Comparison of ENCODE assay signal across 1 cellular context in genomic region chr16:70710422-70711210, GRCh38.
A peak's percentile ranks its signal among the peaks of the same experiment; 100 is the strongest.
TF ChIP-seq lines count a peak whose summit lies in the region.

No MANE protein-coding gene starts in this region.

TF ChIP-seq in WTC11, 78 proteins besides CTCF, POLR2A, EP300 and RAD21:
- 0 out of 2 replicates have a peak, but pooled peaks have one; percentile 18 for TF ChIP-seq FOXP1 (CRISPR knock-in tag; IDR thresholded peaks at IDR 0.05; ENCODE audit: borderline replicate concordance)
- TF ChIP-seq NR1H2 (CRISPR knock-in tag; IDR thresholded peaks at IDR 0.05): no peak
